19 cellular contexts compared by ENCODE assay signal in the genomic region with DNA sequence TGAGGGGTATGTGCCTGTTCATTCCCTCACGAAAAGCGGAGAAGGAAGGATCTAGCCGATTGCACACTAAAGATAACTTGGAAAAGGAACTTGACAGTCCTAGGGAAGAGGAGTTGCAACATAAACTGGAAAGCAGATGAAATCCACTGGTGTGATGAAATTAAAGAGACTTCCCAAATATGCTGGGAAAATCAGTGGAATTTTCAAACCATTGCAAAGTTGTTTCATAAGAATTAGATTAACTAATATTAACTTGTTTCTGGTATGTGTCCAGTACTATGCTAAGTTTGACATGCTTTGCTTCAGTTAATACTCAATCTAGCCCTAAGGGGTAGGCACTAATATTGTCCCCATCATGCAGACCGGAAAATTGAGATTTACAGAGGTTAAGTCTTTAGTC.
DNase-seq lines count a peak whose midpoint lies in the region; ATAC-seq, FAIRE-seq and TF ChIP-seq lines count a peak whose summit lies in the region.
"Had no signal": no experiment of that assay in that cellular context is flagged by ENCODE, and none has a peak within 500 bp of the region (broad histone marks: within the 10 kb centered on the region; RNA-seq: fewer than 3 reads in every experiment).

No MANE protein-coding gene starts in this region.

- peaks cover 12% of the 10 kb centered on the region for H3K4me1 Mint-ChIP-seq in activated naive CD8-positive, alpha-beta T cell treated with anti-CD3 and anti-CD28 coated beads, Interleukin-2, amount 50 U/mL, for 24 hours
- H3K4me1 Mint-ChIP-seq in activated naive CD8-positive, alpha-beta T cell treated with anti-CD3 and anti-CD28 coated beads for 36 hours = peaks cover 2% of the 10 kb centered on the region
- peaks cover 0 to 2% of the 10 kb centered on the region in 2 donors for H3K4me1 Mint-ChIP-seq in immature natural killer cell

- H3K36me3 Mint-ChIP-seq in activated naive CD8-positive, alpha-beta T cell treated with anti-CD3 and anti-CD28 coated beads, Interleukin-2, amount 50 U/mL, for 24 hours (ENCODE audit: low read depth) = no peaks in the 10 kb centered on the region
- H3K36me3 Mint-ChIP-seq in activated naive CD8-positive, alpha-beta T cell treated with anti-CD3 and anti-CD28 coated beads for 36 hours = peaks cover 2% of the 10 kb centered on the region
- H3K36me3 Mint-ChIP-seq in immature natural killer cell = peaks cover 8 to 36% (median 24%) of the 10 kb centered on the region in 3 donors

- DNase-seq in AG09309 (ENCODE audit: low read depth) (peak; percentile 71), HCT116 (ENCODE audit: low read depth, low spot score) (no peak), left lobe of liver (ENCODE audit: low spot score) (no peak), immature natural killer cell (no peak), GM12892 (ENCODE audit: insufficient read length) (no peak)
- no peak for DNase-seq in activated naive CD8-positive, alpha-beta T cell treated with anti-CD3 and anti-CD28 coated beads, Interleukin-2, amount 50 U/mL, for 24 hours
- DNase-seq in activated naive CD8-positive, alpha-beta T cell treated with anti-CD3 and anti-CD28 coated beads for 36 hours = no peak
- DNase-seq: activated CD4-positive, alpha-beta memory T cell treated with anti-CD3 and anti-CD28 coated beads, Interleukin-2, amount 10 ng/mL, durations not matched to agents 7 days and 5 days; activated naive CD8-positive, alpha-beta T cell treated with anti-CD3 and anti-CD28 coated beads, Interleukin-2, amount 10 ng/mL, durations not matched to agents 7 days and 5 days; effector CD4-positive, alpha-beta T cell; Kasumi-1; NCI-H1105; NCI-H526 treated with DMSO at 0.1 percent for 48 hours; occipital lobe; stimulated activated CD4-positive, alpha-beta T cell treated with anti-CD3 and anti-CD28 coated beads, Interleukin-2, amount 100 ng/mL, for 48 hours had no signal

- no peak overlapping the region for H3K27ac Mint-ChIP-seq in activated naive CD8-positive, alpha-beta T cell treated with anti-CD3 and anti-CD28 coated beads, Interleukin-2, amount 50 U/mL, for 24 hours
- no peak overlapping the region for H3K27ac Mint-ChIP-seq in activated naive CD8-positive, alpha-beta T cell treated with anti-CD3 and anti-CD28 coated beads for 36 hours
- H3K27ac Mint-ChIP-seq in immature natural killer cell = peak overlapping the region in 1 of 6 donors; percentile 32
- H3K27ac Mint-ChIP-seq: activated CD4-positive, alpha-beta memory T cell treated with anti-CD3 and anti-CD28 coated beads, Interleukin-2, amount 10 ng/mL, durations not matched to agents 7 days and 5 days; activated naive CD8-positive, alpha-beta T cell treated with anti-CD3 and anti-CD28 coated beads, Interleukin-2, amount 10 ng/mL, durations not matched to agents 7 days and 5 days; T-helper 1 cell treated with Interleukin-12 subunit alpha and Interleukin-12 subunit beta and Interleukin-4 antibody, amounts not matched to agents 30 μg/mL and 1 μg/mL, for 36 hours had no signal

- RAD21 ChIA-PET in HCT116 (lab: Charles Lee; ENCODE audit: low non-redundant PET in 1 of 2, low total read pairs in 2 of 2, uncharacterized antibody in 2 of 2, unreplicated experiment in 2 of 2) = no interaction called here

- no peak for FAIRE-seq in GM12892 (lab: Jason Lieb, UNC)
- FAIRE-seq: frontal cortex, urothelium cell line had no signal

- no peaks in the 10 kb centered on the region for H3K9me2 ChIP-seq in HCT116 (ENCODE audit: insufficient read depth)

- POLR2A ChIA-PET in HCT116 (lab: Charles Lee) = no interaction called here

- H3K27me3 Mint-ChIP-seq in activated naive CD8-positive, alpha-beta T cell treated with anti-CD3 and anti-CD28 coated beads, Interleukin-2, amount 50 U/mL, for 24 hours = peaks cover 2% of the 10 kb centered on the region
- peaks cover 4% of the 10 kb centered on the region for H3K27me3 Mint-ChIP-seq in activated naive CD8-positive, alpha-beta T cell treated with anti-CD3 and anti-CD28 coated beads for 36 hours
- H3K27me3 Mint-ChIP-seq in immature natural killer cell (ENCODE audit: low read depth in 3 of 3) = peaks cover 0 to 2% (median 0%) of the 10 kb centered on the region in 3 donors
- H3K27me3 Mint-ChIP-seq: activated CD4-positive, alpha-beta memory T cell treated with anti-CD3 and anti-CD28 coated beads, Interleukin-2, amount 10 ng/mL, durations not matched to agents 7 days and 5 days; activated naive CD8-positive, alpha-beta T cell treated with anti-CD3 and anti-CD28 coated beads, Interleukin-2, amount 10 ng/mL, durations not matched to agents 7 days and 5 days had no signal

- H3K4me1 ChIP-seq in HCT116 (ENCODE audit: control insufficient read depth in 1 of 2, insufficient read depth in 2 of 2, low read length in 2 of 2) = peaks cover 0 to 15% of the 10 kb centered on the region in 2 experiments; a peak in 3 of 4 replicates
- peaks cover 0 to 2% of the 10 kb centered on the region in 2 donors for H3K4me1 ChIP-seq in esophagus (ENCODE audit: control insufficient read depth in 2 of 2, insufficient read depth in 2 of 2, low read length in 1 of 2)

- CTCF ChIA-PET in HCT116 (lab: Charles Lee) = no interaction called here

- intact Hi-C loops in HCT116 (cut with micrococcal nuclease) = no loop called here

- H3K9me3 ChIP-seq in HCT116 (ENCODE audit: control insufficient read depth in 1 of 2, insufficient read depth in 1 of 2, low read depth in 1 of 2, low read length in 2 of 2) = no peaks in the 10 kb centered on the region
- H3K9me3 ChIP-seq in esophagus (ENCODE audit: control insufficient read depth in 2 of 2, insufficient read depth in 1 of 2, low read depth in 1 of 2, low read length in 1 of 2) = peaks cover 2 to 3% of the 10 kb centered on the region in 2 donors

- H3K4me3 Mint-ChIP-seq in activated naive CD8-positive, alpha-beta T cell treated with anti-CD3 and anti-CD28 coated beads, Interleukin-2, amount 50 U/mL, for 24 hours = no peak overlapping the region
- no peak overlapping the region for H3K4me3 Mint-ChIP-seq in activated naive CD8-positive, alpha-beta T cell treated with anti-CD3 and anti-CD28 coated beads for 36 hours
- H3K4me3 Mint-ChIP-seq in immature natural killer cell = no peak overlapping the region
- H3K4me3 Mint-ChIP-seq: activated CD4-positive, alpha-beta memory T cell treated with anti-CD3 and anti-CD28 coated beads, Interleukin-2, amount 10 ng/mL, durations not matched to agents 7 days and 5 days; activated naive CD8-positive, alpha-beta T cell treated with anti-CD3 and anti-CD28 coated beads, Interleukin-2, amount 10 ng/mL, durations not matched to agents 7 days and 5 days; T-helper 1 cell treated with Interleukin-12 subunit alpha and Interleukin-12 subunit beta and Interleukin-4 antibody, amounts not matched to agents 30 μg/mL and 1 μg/mL, for 36 hours had no signal

- TF ChIP-seq CTCF in AG09309 (IDR thresholded peaks at IDR 0.05; ENCODE audit: control insufficient read depth, insufficient read depth, low read depth, low read length, missing control alignments) (no peak), HCT116 (IDR thresholded peaks at IDR 0.05 in 2 of 3, conservative IDR thresholded peaks at IDR 0.05 in 1 of 3; ENCODE audit: borderline replicate concordance in 1 of 3, insufficient read depth in 1 of 3, low read depth in 2 of 3, low read length in 2 of 3) (no peak)

- no peak overlapping the region for H3K4me3 ChIP-seq in AG09309 (ENCODE audit: control insufficient read depth, low read depth, low read length)
- H3K4me3 ChIP-seq in HCT116 (replicated peaks in 1 of 2; ENCODE audit: low read depth in 1 of 2, low read length in 2 of 2) = no peak overlapping the region
- H3K4me3 ChIP-seq in esophagus (ENCODE audit: low read depth in 1 of 2, low read length in 2 of 2) = no peak overlapping the region

- H2AFZ ChIP-seq in HCT116 (ENCODE audit: low read depth, low read length, poor library complexity, severe bottlenecking) = no peak overlapping the region

- H3K4me2 ChIP-seq in HCT116 (ENCODE audit: low read length) = peak overlapping the region; percentile 34

- TF ChIP-seq POLR2A in HCT116 (IDR thresholded peaks at IDR 0.05; ENCODE audit: borderline replicate concordance, extremely low read depth, insufficient read depth, insufficient read length) (no peak), GM12892 (IDR thresholded peaks at IDR 0.05; ENCODE audit: low read depth, low read length) (no peak)

- no peaks in the 10 kb centered on the region for H3K27me3 ChIP-seq in HCT116 (ENCODE audit: insufficient read depth, low read length)
- H3K27me3 ChIP-seq in esophagus (ENCODE audit: control insufficient read depth in 1 of 2, insufficient read depth in 2 of 2, low read length in 2 of 2) = no peaks in the 10 kb centered on the region

- no TSS peak for BruUV-seq in HCT116 (replicated peaks; lab: Mats Ljungman, UMichigan)

- no peaks in the 10 kb centered on the region for H3K79me2 ChIP-seq in HCT116 (ENCODE audit: insufficient read depth, low read length)

- ATAC-seq in HCT116 (no peak), left lobe of liver (peak; percentile 73)
- no peak for ATAC-seq in activated naive CD8-positive, alpha-beta T cell treated with anti-CD3 and anti-CD28 coated beads, Interleukin-2, amount 50 U/mL, for 24 hours

- H3K27ac ChIP-seq in HCT116 (ENCODE audit: low read depth, low read length) (no peak overlapping the region), esophagus (ENCODE audit: low read depth in 2 of 2, low read length in 1 of 2) (peak overlapping the region; percentile 69 to 91)

- no peak overlapping the region for H3K9ac ChIP-seq in HCT116 (ENCODE audit: low read length)

- H3K36me3 ChIP-seq in HCT116 (ENCODE audit: control insufficient read depth in 1 of 2, insufficient read depth in 2 of 2, low read length in 2 of 2) = no peaks in the 10 kb centered on the region
- no peaks in the 10 kb centered on the region for H3K36me3 ChIP-seq in esophagus (ENCODE audit: control insufficient read depth in 2 of 2, insufficient read depth in 2 of 2, low read length in 1 of 2)

- no peaks in the 10 kb centered on the region for H3K9me3 Mint-ChIP-seq in activated naive CD8-positive, alpha-beta T cell treated with anti-CD3 and anti-CD28 coated beads, Interleukin-2, amount 50 U/mL, for 24 hours
- H3K9me3 Mint-ChIP-seq in activated naive CD8-positive, alpha-beta T cell treated with anti-CD3 and anti-CD28 coated beads for 36 hours = no peaks in the 10 kb centered on the region
- peaks cover 0 to 1% (median 0%) of the 10 kb centered on the region in 6 donors for H3K9me3 Mint-ChIP-seq in immature natural killer cell
- H3K9me3 Mint-ChIP-seq: T-helper 1 cell treated with Interleukin-12 subunit alpha and Interleukin-12 subunit beta and Interleukin-4 antibody, amounts not matched to agents 30 μg/mL and 1 μg/mL, for 36 hours had no signal

- no peak for TF ChIP-seq RAD21 in HCT116 (IDR thresholded peaks at IDR 0.05; ENCODE audit: low read depth)

- 53 to 68% methylated on average over 4 of the region's 4 CpGs for WGBS in esophagus, 2 donors

- H4K20me1 ChIP-seq in HCT116 (ENCODE audit: insufficient read depth) = no peaks in the 10 kb centered on the region

TF ChIP-seq in HCT116, 20 proteins besides CTCF, POLR2A, EP300 and RAD21 (continues in another document):
- TF ChIP-seq FOSL1 (IDR thresholded peaks at IDR 0.05; ENCODE audit: low read depth) = no peak
- no peak for TF ChIP-seq SIN3A (IDR thresholded peaks at IDR 0.05; ENCODE audit: low read depth)
- TF ChIP-seq, protein P1, sequence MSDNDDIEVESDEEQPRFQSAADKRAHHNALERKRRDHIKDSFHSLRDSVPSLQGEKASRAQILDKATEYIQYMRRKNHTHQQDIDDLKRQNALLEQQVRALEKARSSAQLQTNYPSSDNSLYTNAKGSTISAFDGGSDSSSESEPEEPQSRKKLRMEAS (IDR thresholded peaks at IDR 0.05) = no peak
- TF ChIP-seq ZFX (IDR thresholded peaks at IDR 0.05) = no peak
